2 cellular contexts compared by ENCODE assay signal in the genomic region with DNA sequence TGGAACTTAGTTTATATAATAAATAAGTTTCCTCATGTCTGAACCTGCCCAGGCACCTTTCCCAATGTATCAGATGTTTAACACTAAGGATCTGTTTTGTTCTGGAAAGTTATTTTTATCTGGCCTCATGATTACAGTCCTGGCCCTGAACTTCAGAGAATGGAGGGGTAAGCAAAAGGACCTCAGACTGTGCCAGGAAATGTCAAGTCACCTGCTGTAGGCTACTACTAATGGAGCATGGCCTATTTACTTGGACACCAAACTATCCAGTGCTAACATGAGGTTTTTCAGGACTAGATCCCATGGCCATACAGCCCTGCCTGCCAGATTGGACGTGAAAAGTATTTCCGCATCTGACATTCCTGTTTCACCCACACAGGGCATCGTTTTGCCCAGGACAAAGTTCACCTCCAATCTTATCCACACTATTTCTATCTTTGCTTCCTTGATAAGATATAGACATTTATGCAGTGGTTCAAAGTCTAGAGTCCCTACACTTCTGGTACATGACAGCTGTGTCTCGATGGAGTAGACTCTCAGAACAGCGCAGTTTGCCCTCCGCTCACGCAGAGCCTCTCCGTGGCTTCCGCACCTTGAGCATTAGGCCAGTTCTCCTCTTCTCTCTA.
TF ChIP-seq lines count a peak whose summit lies in the region.

A gene with protein sequence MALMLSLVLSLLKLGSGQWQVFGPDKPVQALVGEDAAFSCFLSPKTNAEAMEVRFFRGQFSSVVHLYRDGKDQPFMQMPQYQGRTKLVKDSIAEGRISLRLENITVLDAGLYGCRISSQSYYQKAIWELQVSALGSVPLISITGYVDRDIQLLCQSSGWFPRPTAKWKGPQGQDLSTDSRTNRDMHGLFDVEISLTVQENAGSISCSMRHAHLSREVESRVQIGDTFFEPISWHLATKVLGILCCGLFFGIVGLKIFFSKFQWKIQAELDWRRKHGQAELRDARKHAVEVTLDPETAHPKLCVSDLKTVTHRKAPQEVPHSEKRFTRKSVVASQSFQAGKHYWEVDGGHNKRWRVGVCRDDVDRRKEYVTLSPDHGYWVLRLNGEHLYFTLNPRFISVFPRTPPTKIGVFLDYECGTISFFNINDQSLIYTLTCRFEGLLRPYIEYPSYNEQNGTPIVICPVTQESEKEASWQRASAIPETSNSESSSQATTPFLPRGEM (plus strand): TSS at position 539 of the 626 bp plus-strand sequence. CDS start 152 bp downstream, outside the sequence.

TF ChIP-seq in GM23338, 12 proteins besides CTCF, POLR2A, EP300 and RAD21 (continues in another document):
- TF ChIP-seq POLR2AphosphoS5 (IDR thresholded peaks at IDR 0.05; ENCODE audit: low read depth) (no peak), JUNB (IDR thresholded peaks at IDR 0.05; ENCODE audit: unreplicated experiment) (no peak), EZH2phosphoT487 (IDR thresholded peaks at IDR 0.05; ENCODE audit: unreplicated experiment) (no peak), EZH2 (IDR thresholded peaks at IDR 0.05; ENCODE audit: low read depth, unreplicated experiment) (no peak), ZNF114 (CRISPR knock-in tag; IDR thresholded peaks at IDR 0.05) (no peak), STAT1 (IDR thresholded peaks at IDR 0.05; ENCODE audit: unreplicated experiment) (no peak), NANOG (IDR thresholded peaks at IDR 0.05; ENCODE audit: borderline replicate concordance) (no peak), CREB1 (CRISPR knock-in tag; IDR thresholded peaks at IDR 0.05; ENCODE audit: low read depth) (no peak), ZNF331 (CRISPR knock-in tag; IDR thresholded peaks at IDR 0.05; ENCODE audit: low read depth) (no peak)
- TF ChIP-seq, protein P1, sequence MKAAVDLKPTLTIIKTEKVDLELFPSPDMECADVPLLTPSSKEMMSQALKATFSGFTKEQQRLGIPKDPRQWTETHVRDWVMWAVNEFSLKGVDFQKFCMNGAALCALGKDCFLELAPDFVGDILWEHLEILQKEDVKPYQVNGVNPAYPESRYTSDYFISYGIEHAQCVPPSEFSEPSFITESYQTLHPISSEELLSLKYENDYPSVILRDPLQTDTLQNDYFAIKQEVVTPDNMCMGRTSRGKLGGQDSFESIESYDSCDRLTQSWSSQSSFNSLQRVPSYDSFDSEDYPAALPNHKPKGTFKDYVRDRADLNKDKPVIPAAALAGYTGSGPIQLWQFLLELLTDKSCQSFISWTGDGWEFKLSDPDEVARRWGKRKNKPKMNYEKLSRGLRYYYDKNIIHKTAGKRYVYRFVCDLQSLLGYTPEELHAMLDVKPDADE (IDR thresholded peaks at IDR 0.05), result no peak
- TF ChIP-seq, protein P2, sequence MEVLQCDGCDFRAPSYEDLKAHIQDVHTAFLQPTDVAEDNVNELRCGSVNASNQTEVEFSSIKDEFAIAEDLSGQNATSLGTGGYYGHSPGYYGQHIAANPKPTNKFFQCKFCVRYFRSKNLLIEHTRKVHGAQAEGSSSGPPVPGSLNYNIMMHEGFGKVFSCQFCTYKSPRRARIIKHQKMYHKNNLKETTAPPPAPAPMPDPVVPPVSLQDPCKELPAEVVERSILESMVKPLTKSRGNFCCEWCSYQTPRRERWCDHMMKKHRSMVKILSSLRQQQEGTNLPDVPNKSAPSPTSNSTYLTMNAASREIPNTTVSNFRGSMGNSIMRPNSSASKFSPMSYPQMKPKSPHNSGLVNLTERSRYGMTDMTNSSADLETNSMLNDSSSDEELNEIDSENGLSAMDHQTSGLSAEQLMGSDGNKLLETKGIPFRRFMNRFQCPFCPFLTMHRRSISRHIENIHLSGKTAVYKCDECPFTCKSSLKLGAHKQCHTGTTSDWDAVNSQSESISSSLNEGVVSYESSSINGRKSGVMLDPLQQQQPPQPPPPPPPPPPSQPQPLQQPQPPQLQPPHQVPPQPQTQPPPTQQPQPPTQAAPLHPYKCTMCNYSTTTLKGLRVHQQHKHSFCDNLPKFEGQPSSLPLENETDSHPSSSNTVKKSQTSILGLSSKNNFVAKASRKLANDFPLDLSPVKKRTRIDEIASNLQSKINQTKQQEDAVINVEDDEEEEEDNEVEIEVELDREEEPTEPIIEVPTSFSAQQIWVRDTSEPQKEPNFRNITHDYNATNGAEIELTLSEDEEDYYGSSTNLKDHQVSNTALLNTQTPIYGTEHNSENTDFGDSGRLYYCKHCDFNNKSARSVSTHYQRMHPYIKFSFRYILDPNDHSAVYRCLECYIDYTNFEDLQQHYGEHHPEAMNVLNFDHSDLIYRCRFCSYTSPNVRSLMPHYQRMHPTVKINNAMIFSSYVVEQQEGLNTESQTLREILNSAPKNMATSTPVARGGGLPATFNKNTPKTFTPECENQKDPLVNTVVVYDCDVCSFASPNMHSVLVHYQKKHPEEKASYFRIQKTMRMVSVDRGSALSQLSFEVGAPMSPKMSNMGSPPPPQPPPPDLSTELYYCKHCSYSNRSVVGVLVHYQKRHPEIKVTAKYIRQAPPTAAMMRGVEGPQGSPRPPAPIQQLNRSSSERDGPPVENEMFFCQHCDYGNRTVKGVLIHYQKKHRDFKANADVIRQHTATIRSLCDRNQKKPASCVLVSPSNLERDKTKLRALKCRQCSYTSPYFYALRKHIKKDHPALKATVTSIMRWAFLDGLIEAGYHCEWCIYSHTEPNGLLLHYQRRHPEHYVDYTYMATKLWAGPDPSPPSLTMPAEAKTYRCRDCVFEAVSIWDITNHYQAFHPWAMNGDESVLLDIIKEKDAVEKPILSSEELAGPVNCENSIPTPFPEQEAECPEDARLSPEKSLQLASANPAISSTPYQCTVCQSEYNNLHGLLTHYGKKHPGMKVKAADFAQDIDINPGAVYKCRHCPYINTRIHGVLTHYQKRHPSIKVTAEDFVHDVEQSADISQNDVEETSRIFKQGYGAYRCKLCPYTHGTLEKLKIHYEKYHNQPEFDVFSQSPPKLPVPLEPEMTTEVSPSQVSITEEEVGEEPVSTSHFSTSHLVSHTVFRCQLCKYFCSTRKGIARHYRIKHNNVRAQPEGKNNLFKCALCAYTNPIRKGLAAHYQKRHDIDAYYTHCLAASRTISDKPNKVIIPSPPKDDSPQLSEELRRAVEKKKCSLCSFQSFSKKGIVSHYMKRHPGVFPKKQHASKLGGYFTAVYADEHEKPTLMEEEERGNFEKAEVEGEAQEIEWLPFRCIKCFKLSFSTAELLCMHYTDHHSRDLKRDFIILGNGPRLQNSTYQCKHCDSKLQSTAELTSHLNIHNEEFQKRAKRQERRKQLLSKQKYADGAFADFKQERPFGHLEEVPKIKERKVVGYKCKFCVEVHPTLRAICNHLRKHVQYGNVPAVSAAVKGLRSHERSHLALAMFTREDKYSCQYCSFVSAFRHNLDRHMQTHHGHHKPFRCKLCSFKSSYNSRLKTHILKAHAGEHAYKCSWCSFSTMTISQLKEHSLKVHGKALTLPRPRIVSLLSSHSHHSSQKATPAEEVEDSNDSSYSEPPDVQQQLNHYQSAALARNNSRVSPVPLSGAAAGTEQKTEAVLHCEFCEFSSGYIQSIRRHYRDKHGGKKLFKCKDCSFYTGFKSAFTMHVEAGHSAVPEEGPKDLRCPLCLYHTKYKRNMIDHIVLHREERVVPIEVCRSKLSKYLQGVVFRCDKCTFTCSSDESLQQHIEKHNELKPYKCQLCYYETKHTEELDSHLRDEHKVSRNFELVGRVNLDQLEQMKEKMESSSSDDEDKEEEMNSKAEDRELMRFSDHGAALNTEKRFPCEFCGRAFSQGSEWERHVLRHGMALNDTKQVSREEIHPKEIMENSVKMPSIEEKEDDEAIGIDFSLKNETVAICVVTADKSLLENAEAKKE (CRISPR knock-in tag; IDR thresholded peaks at IDR 0.05), result no peak

TF ChIP-seq in K562, 482 proteins besides CTCF, POLR2A, EP300 and RAD21:
- TF ChIP-seq LARP7 (IDR thresholded peaks at IDR 0.05), result no peak
- TF ChIP-seq POLR2B (IDR thresholded peaks at IDR 0.05; ENCODE audit: low read depth, partially characterized antibody), result no peak
- TF ChIP-seq MTF1 (CRISPR knock-in tag; IDR thresholded peaks at IDR 0.05; ENCODE audit: borderline replicate concordance), result no peak
- TF ChIP-seq, protein P3, sequence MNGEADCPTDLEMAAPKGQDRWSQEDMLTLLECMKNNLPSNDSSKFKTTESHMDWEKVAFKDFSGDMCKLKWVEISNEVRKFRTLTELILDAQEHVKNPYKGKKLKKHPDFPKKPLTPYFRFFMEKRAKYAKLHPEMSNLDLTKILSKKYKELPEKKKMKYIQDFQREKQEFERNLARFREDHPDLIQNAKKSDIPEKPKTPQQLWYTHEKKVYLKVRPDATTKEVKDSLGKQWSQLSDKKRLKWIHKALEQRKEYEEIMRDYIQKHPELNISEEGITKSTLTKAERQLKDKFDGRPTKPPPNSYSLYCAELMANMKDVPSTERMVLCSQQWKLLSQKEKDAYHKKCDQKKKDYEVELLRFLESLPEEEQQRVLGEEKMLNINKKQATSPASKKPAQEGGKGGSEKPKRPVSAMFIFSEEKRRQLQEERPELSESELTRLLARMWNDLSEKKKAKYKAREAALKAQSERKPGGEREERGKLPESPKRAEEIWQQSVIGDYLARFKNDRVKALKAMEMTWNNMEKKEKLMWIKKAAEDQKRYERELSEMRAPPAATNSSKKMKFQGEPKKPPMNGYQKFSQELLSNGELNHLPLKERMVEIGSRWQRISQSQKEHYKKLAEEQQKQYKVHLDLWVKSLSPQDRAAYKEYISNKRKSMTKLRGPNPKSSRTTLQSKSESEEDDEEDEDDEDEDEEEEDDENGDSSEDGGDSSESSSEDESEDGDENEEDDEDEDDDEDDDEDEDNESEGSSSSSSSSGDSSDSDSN (IDR thresholded peaks at IDR 0.05; ENCODE audit: borderline replicate concordance in 1 of 2, low read depth in 2 of 2, low read length in 2 of 2), result no peak
- TF ChIP-seq TCF7L2 (IDR thresholded peaks at IDR 0.05; ENCODE audit: low read depth, low read length), result no peak
- no peak for TF ChIP-seq NCOR1 (IDR thresholded peaks at IDR 0.05)
- no peak for TF ChIP-seq TCF7 (IDR thresholded peaks at IDR 0.05; ENCODE audit: borderline replicate concordance)
